14 cellular contexts compared by ENCODE assay signal in the genomic region with DNA sequence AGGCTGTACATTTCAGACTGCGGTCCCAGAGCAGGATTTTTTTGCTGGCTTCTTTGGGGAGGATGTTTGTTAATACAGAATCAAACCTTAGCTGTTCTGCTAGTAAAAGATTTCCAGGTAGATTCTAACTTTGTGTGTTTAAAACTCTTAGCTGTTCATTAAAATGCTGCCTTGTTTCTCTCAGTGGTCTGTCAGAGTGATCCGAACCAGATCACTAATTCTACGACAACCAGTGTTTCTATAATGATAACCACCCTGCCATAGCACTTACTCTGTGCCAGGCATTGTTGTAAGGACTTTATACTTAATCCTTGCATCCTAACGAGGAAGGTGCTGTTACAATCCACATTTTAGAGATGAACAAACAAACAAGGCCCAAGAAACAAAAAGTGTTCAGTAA.
DNase-seq lines count a peak whose midpoint lies in the region; ATAC-seq and TF ChIP-seq lines count a peak whose summit lies in the region.
"Had no signal": no experiment of that assay in that cellular context is flagged by ENCODE, and none has a peak within 500 bp of the region (broad histone marks: within the 10 kb centered on the region; RNA-seq: fewer than 3 reads in every experiment).

No MANE protein-coding gene starts in this region.

- no peak overlapping the region for H3K9ac ChIP-seq in DND-41 (ENCODE audit: low read depth, low read length)
- H3K9ac ChIP-seq in neural progenitor cell: no peak overlapping the region

- peaks cover 2% of the 10 kb centered on the region for H3K27me3 Mint-ChIP-seq in neural progenitor cell (ENCODE audit: insufficient read depth, low read depth)

- H3K4me3 ChIP-seq in ACC112 (ENCODE audit: low read depth, low read length) (no peak overlapping the region), DND-41 (ENCODE audit: low read depth in 1 of 2, low read length in 2 of 2) (no peak overlapping the region), coronary artery (no peak overlapping the region), neural progenitor cell (no peak overlapping the region), aorta (ENCODE audit: low read length in 2 of 2) (no peak overlapping the region)
- H3K4me3 ChIP-seq: gastrocnemius medialis, Peyer's patch had no signal

- 9 to 16% methylated on average over 4 of the region's 4 CpGs for WGBS in aorta, 2 donors

- peaks cover 98% of the 10 kb centered on the region for H4K20me1 ChIP-seq in DND-41 (ENCODE audit: insufficient read depth, low read length)
- H4K20me1 ChIP-seq in neural progenitor cell (ENCODE audit: low read depth): peaks cover 10% of the 10 kb centered on the region

- TF ChIP-seq CTCF in DND-41 (IDR thresholded peaks at IDR 0.05; ENCODE audit: borderline replicate concordance, extremely low read depth, low read length, poor library complexity, severe bottlenecking) (no peak), coronary artery (IDR thresholded peaks at IDR 0.05) (no peak), neural progenitor cell (IDR thresholded peaks at IDR 0.05) (no peak)

- H3K79me2 ChIP-seq in ACC112 (ENCODE audit: control insufficient read depth, insufficient read depth, low read length, unreplicated experiment): peaks cover 8% of the 10 kb centered on the region
- H3K79me2 ChIP-seq in DND-41 (ENCODE audit: insufficient read depth, low read length): peaks cover 99% of the 10 kb centered on the region
- no peaks in the 10 kb centered on the region for H3K79me2 ChIP-seq in neural progenitor cell (ENCODE audit: low read depth)

- H3K9me3 ChIP-seq in DND-41 (ENCODE audit: insufficient read depth, low read length, severe bottlenecking) (no peaks in the 10 kb centered on the region), neural progenitor cell (ENCODE audit: low read depth) (no peaks in the 10 kb centered on the region), aorta (ENCODE audit: control insufficient read depth, low read length) (no peaks in the 10 kb centered on the region)
- H3K9me3 ChIP-seq: gastrocnemius medialis, Peyer's patch had no signal

- DNase-seq in DND-41 (no peak), coronary artery (ENCODE audit: low spot score) (no peak), neural progenitor cell (ENCODE audit: low spot score) (no peak), DMS114 treated with DMSO at 0.1 percent for 48 hours (lab: John Stamatoyannopoulos, UW; ENCODE audit: unreplicated experiment) (no peak), aorta (no peak)
- DNase-seq: activated naive CD4-positive, alpha-beta T cell treated with anti-CD3 and anti-CD28 coated beads for 36 hours; DMS53; gastrocnemius medialis; Peyer's patch; stimulated activated naive CD8-positive, alpha-beta T cell treated with anti-CD3 and anti-CD28 coated beads, Interleukin-15, Interleukin-2, amounts not matched to agents 100 U/mL and 50 U/mL, for 24 hours; SW 1271 had no signal

- H3K36me3 ChIP-seq in ACC112 (ENCODE audit: insufficient read depth, low read length) (no peaks in the 10 kb centered on the region), DND-41 (ENCODE audit: insufficient read depth, low read length) (peaks cover 52% of the 10 kb centered on the region), neural progenitor cell (no peaks in the 10 kb centered on the region), aorta (ENCODE audit: control insufficient read depth in 1 of 2, insufficient read depth in 2 of 2, low read length in 1 of 2) (no peaks in the 10 kb centered on the region)
- H3K36me3 ChIP-seq: gastrocnemius medialis, Peyer's patch had no signal

- H3K27ac ChIP-seq in ACC112 (ENCODE audit: low read depth, low read length): peak overlapping the region; percentile 97; the same call in 1 of the 2 replicates
- H3K27ac ChIP-seq in DND-41 (ENCODE audit: low read length): peak overlapping the region; percentile 57; the same call in 1 of the 2 replicates
- peak overlapping the region; percentile 29 to 87 for H3K27ac ChIP-seq in coronary artery
- H3K27ac ChIP-seq in neural progenitor cell: no peak overlapping the region
- H3K27ac ChIP-seq in aorta (ENCODE audit: low read depth in 1 of 2, low read length in 2 of 2): no peak overlapping the region
- H3K27ac ChIP-seq: gastrocnemius medialis, Peyer's patch had no signal

- no peaks in the 10 kb centered on the region for H3K36me3 Mint-ChIP-seq in neural progenitor cell

- H3K4me2 ChIP-seq in DND-41 (ENCODE audit: insufficient read depth, low read length) (no peak overlapping the region), neural progenitor cell (no peak overlapping the region)

- intact Hi-C loops in aorta (cut with DNase I): loop anchor here in 1 of 2 donors (5.0 kb wide), 1 partner anchor 217 kb away; the partner anchor contains the start of gene CHST11

- no peak overlapping the region for H2AFZ ChIP-seq in ACC112 (ENCODE audit: low read length, unreplicated experiment)
- no peak overlapping the region for H2AFZ ChIP-seq in DND-41 (ENCODE audit: low read depth, low read length)
- H2AFZ ChIP-seq in neural progenitor cell (replicated peaks): no peak overlapping the region

- peaks cover 38% of the 10 kb centered on the region for H3K4me1 ChIP-seq in ACC112 (ENCODE audit: control insufficient read depth, insufficient read depth, low read length, unreplicated experiment)
- H3K4me1 ChIP-seq in DND-41 (ENCODE audit: insufficient read depth, low read length): peaks cover 69% of the 10 kb centered on the region
- peaks cover 28% of the 10 kb centered on the region for H3K4me1 ChIP-seq in neural progenitor cell
- H3K4me1 ChIP-seq in aorta (ENCODE audit: control insufficient read depth in 1 of 2, insufficient read depth in 2 of 2, low read length in 2 of 2): peaks cover 0 to 13% of the 10 kb centered on the region in 2 donors

- ATAC-seq in DND-41 (ENCODE audit: insufficient read depth, low read depth): no peak
- no peak for ATAC-seq in HG03139 (IDR thresholded peaks at IDR 0.05; ENCODE audit: unreplicated experiment)
- ATAC-seq in aorta (ENCODE audit: low FRiP score): no peak
- ATAC-seq in HG03025 (IDR thresholded peaks at IDR 0.05; ENCODE audit: low FRiP score, unreplicated experiment): no peak
- ATAC-seq: gastrocnemius medialis; stimulated activated naive CD8-positive, alpha-beta T cell treated with anti-CD3 and anti-CD28 coated beads, Interleukin-15, Interleukin-2, amounts not matched to agents 100 U/mL and 50 U/mL, for 24 hours had no signal

- H3K4me1 Mint-ChIP-seq in neural progenitor cell: peaks cover 42% of the 10 kb centered on the region

- H3K27ac Mint-ChIP-seq in neural progenitor cell: peak overlapping the region; percentile 80
- H3K27ac Mint-ChIP-seq: activated naive CD4-positive, alpha-beta T cell treated with anti-CD3 and anti-CD28 coated beads for 36 hours had no signal

- peaks cover 13% of the 10 kb centered on the region for H3F3A ChIP-seq in neural progenitor cell (ENCODE audit: low read depth)

- H3K4me3 Mint-ChIP-seq in neural progenitor cell: no peak overlapping the region
- H3K4me3 Mint-ChIP-seq: activated naive CD4-positive, alpha-beta T cell treated with anti-CD3 and anti-CD28 coated beads for 36 hours had no signal

- H3K9me3 Mint-ChIP-seq in neural progenitor cell: no peaks in the 10 kb centered on the region
- H3K9me3 Mint-ChIP-seq: activated naive CD4-positive, alpha-beta T cell treated with anti-CD3 and anti-CD28 coated beads for 36 hours had no signal

- H3K27me3 ChIP-seq in ACC112 (ENCODE audit: insufficient read depth, low read length) (no peaks in the 10 kb centered on the region), DND-41 (ENCODE audit: insufficient read depth, low read length, poor library complexity) (no peaks in the 10 kb centered on the region), neural progenitor cell (no peaks in the 10 kb centered on the region), aorta (ENCODE audit: control insufficient read depth in 1 of 2, insufficient read depth in 2 of 2, low read length in 1 of 2) (no peaks in the 10 kb centered on the region)
- H3K27me3 ChIP-seq: gastrocnemius medialis, Peyer's patch had no signal

Comparison
In these comparisons a context has a peak if more than half of its experiments do, and no peak if none do; other contexts are left out.
1. H3K27ac ChIP-seq: peak in ACC112 (single experiment), DND-41 (single experiment) and coronary artery (2 of 2); none in neural progenitor cell (single experiment) and aorta (0 of 2).